Comparison of ENCODE assay signal across 27 cellular contexts in genomic region chr19:51207747-51208146, GRCh38. TPM values are rescaled to one million over a fixed set of nuclear protein-coding genes. Genes with fewer than 3 reads are reported as not detected.
DNase-seq lines count a peak whose midpoint lies in the region; ATAC-seq and TF ChIP-seq lines count a peak whose summit lies in the region.
"Had no signal": no experiment of that assay in that cellular context is flagged by ENCODE, and none has a peak within 500 bp of the region (broad histone marks: within the 10 kb centered on the region; RNA-seq: fewer than 3 reads in every experiment).

No MANE protein-coding gene starts in this region.

- DNase-seq in LNCaP clone FGC (ENCODE audit: low read depth) (peak; percentile 95), kidney tubule cell (ENCODE audit: low spot score) (peak; percentile 10), left lung (no peak), H7 (no peak)
- DNase-seq in stimulated activated naive B cell treated with anti-CD40 and anti-IgM and Interleukin-4, amounts not matched to agents 10 μg/mL and 1 μg/mL and 100 μg/mL, for 72 hours, result no peak
- DNase-seq: Calu3, DMS79 treated with DMSO at 0.1 percent for 48 hours, GF-D8, GOT3, HCEC 1CT, NCI-H1105 treated with DMSO at 0.1 percent for 48 hours, NCI-H146, NCI-H1930, NCI-H2107, NCI-H446, NCI-H524 treated with DMSO at 0.1 percent for 48 hours, NCI-H774, PC-9, SJCRH30 had no signal

- no peaks in the 10 kb centered on the region for H3K27me3 ChIP-seq in left lung
- no peaks in the 10 kb centered on the region for H3K27me3 ChIP-seq in H7 (ENCODE audit: control insufficient read depth, insufficient read depth, low read length)
- H3K27me3 ChIP-seq: SJCRH30 had no signal

- H3K4me3 Mint-ChIP-seq in stimulated activated naive B cell treated with anti-CD40 and anti-IgM and Interleukin-4, amounts not matched to agents 10 μg/mL and 1 μg/mL and 100 μg/mL, for 72 hours, result no peak overlapping the region
- H3K4me3 Mint-ChIP-seq: B cell, IgD-negative memory B cell had no signal

- H3K4me3 ChIP-seq in LNCaP clone FGC (ENCODE audit: low read depth, low read length) (no peak overlapping the region), left lung (no peak overlapping the region), H7 (ENCODE audit: insufficient read depth, low read depth, low read length) (no peak overlapping the region)
- H3K4me3 ChIP-seq: PC-9, SJCRH30 had no signal

- no peaks in the 10 kb centered on the region for H3K36me3 Mint-ChIP-seq in stimulated activated naive B cell treated with anti-CD40 and anti-IgM and Interleukin-4, amounts not matched to agents 10 μg/mL and 1 μg/mL and 100 μg/mL, for 72 hours
- H3K36me3 Mint-ChIP-seq: IgD-negative memory B cell had no signal

- intact Hi-C loops in left lung (cut with DNase I), result no loop called here

- peaks cover 7 to 15% of the 10 kb centered on the region in 2 donors for H3K4me1 Mint-ChIP-seq in stimulated activated naive B cell treated with anti-CD40 and anti-IgM and Interleukin-4, amounts not matched to agents 10 μg/mL and 1 μg/mL and 100 μg/mL, for 72 hours
- H3K4me1 Mint-ChIP-seq: B cell had no signal

- H3K9me3 Mint-ChIP-seq in stimulated activated naive B cell treated with anti-CD40 and anti-IgM and Interleukin-4, amounts not matched to agents 10 μg/mL and 1 μg/mL and 100 μg/mL, for 72 hours, result no peaks in the 10 kb centered on the region

- H3K27ac ChIP-seq in C4-2B, result peak overlapping the region; percentile 22; the same call in 1 of the 2 replicates
- H3K27ac ChIP-seq in left lung, result no peak overlapping the region
- H3K27ac ChIP-seq: PC-9, SJCRH30 had no signal

- H3K36me3 ChIP-seq in left lung (no peaks in the 10 kb centered on the region), H7 (replicated peaks; ENCODE audit: control insufficient read depth, insufficient read depth, low read length) (no peaks in the 10 kb centered on the region)
- H3K36me3 ChIP-seq: SJCRH30 had no signal

- peaks cover 0 to 20% of the 10 kb centered on the region in 2 donors for H3K27me3 Mint-ChIP-seq in stimulated activated naive B cell treated with anti-CD40 and anti-IgM and Interleukin-4, amounts not matched to agents 10 μg/mL and 1 μg/mL and 100 μg/mL, for 72 hours

- no peak overlapping the region for H3K27ac Mint-ChIP-seq in stimulated activated naive B cell treated with anti-CD40 and anti-IgM and Interleukin-4, amounts not matched to agents 10 μg/mL and 1 μg/mL and 100 μg/mL, for 72 hours
- H3K27ac Mint-ChIP-seq: B cell, IgD-negative memory B cell had no signal

- peak; percentile 53 to 54 for ATAC-seq in stimulated activated naive B cell treated with anti-CD40 and anti-IgM and Interleukin-4, amounts not matched to agents 10 μg/mL and 1 μg/mL and 100 μg/mL, for 72 hours (replicated peaks)
- no peak for ATAC-seq in HG02798 (IDR thresholded peaks at IDR 0.05; ENCODE audit: poor library complexity, unreplicated experiment)
- ATAC-seq in left lung, result no peak
- ATAC-seq: Right ventricle myocardium inferior, SK-N-SH treated with all-trans-retinoic acid at 6 μM for 48 hours had no signal

- TF ChIP-seq CTCF in C4-2B (conservative IDR thresholded peaks at IDR 0.05) (no peak), LNCaP clone FGC (IDR thresholded peaks at IDR 0.05; ENCODE audit: control insufficient read depth, extremely low read depth, insufficient read depth) (no peak), left lung (IDR thresholded peaks at IDR 0.05) (no peak)

- no peaks in the 10 kb centered on the region for H3K9me3 ChIP-seq in left lung
- H3K9me3 ChIP-seq: SJCRH30 had no signal

- H3K4me1 ChIP-seq in left lung, result peaks cover 0 to 26% of the 10 kb centered on the region in 2 donors
- H3K4me1 ChIP-seq: SJCRH30 had no signal

RNA-seq across cellular contexts. Expression of gene CD33, which starts 17.1 kb away (rescaled TPM):
- total RNA-seq in left lung, result 10 to 100 TPM; 15.7 to 26.4 TPM
- total RNA-seq in H7 (2014; rRNA removed; shearing (Covaris generic)), result 0.04 and 0.28 TPM in 2 replicates
- total RNA-seq: A673, B cell, Calu3, PC-9 had no signal

RNA-seq across cellular contexts. Expression of gene SIGLECL1, which starts 43.1 kb away (rescaled TPM):
- not detected for total RNA-seq in left lung
- total RNA-seq in H7 (2014; rRNA removed; shearing (Covaris generic)), result not detected in 2 replicates
- total RNA-seq: A673, B cell, Calu3, PC-9, Right ventricle myocardium inferior, RPMI7951, SJCRH30 had no signal

Comparison
In these comparisons a context has a peak if more than half of its experiments do, and no peak if none do; other contexts are left out.
1. DNase-seq: peak in LNCaP clone FGC (single experiment) and kidney tubule cell (single experiment); none in stimulated activated naive B cell treated with anti-CD40 and anti-IgM and Interleukin-4, amounts not matched to agents 10 μg/mL and 1 μg/mL and 100 μg/mL, for 72 hours (single experiment), left lung (0 of 2) and H7 (single experiment).
2. ATAC-seq: peak in stimulated activated naive B cell treated with anti-CD40 and anti-IgM and Interleukin-4, amounts not matched to agents 10 μg/mL and 1 μg/mL and 100 μg/mL, for 72 hours (2 of 2); none in HG02798 (single experiment) and left lung (single experiment).
3. RNA of gene CD33, which starts 17.1 kb away (total RNA-seq): 15.7 to 26.4 TPM in left lung; 0.04 to 0.28 TPM in H7; every median in the first group is over 10 times any median in the second.